12 cellular contexts compared by ENCODE assay signal in the genomic region with DNA sequence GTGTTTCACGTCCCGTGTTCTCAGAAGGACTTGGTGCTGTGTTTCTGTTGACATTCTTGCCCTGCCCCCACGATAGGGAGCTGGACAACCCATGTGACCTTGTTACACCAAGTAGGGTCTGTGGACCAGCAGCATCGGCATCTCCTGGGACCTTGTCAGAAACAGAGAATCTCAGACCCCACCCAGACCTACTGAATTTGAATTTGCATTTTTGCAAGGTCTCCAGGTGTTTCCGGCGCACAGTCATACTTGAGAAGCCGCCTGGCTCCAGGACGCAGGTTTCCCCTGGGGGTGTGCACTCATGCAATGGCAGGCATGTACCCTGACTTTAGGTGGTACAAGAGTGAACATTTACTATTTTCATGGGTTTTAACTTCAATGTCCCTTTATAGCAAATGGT.
A peak's percentile ranks its signal among the peaks of the same experiment; 100 is the strongest.
DNase-seq lines count a peak whose midpoint lies in the region; ATAC-seq, FAIRE-seq and TF ChIP-seq lines count a peak whose summit lies in the region.
"Had no signal": no experiment of that assay in that cellular context is flagged by ENCODE, and none has a peak within 500 bp of the region (broad histone marks: within the 10 kb centered on the region; RNA-seq: fewer than 3 reads in every experiment).

No MANE protein-coding gene starts in this region.

- H3K4me3 ChIP-seq in GM12864 (ENCODE audit: low read depth, low read length) (no peak overlapping the region), MM.1S (ENCODE audit: low read length) (peak overlapping the region; percentile 33; the same call in 1 of the 2 replicates), ovary (no peak overlapping the region)

- H3K79me2 ChIP-seq in MM.1S (ENCODE audit: low read length): no peaks in the 10 kb centered on the region

- peak overlapping the region; percentile 69 for H3K4me2 ChIP-seq in MM.1S (ENCODE audit: low read depth, low read length)

- H3K9me3 ChIP-seq in MM.1S (replicated peaks; ENCODE audit: insufficient read depth, low read length) (no peaks in the 10 kb centered on the region), ovary (no peaks in the 10 kb centered on the region)
- H3K9me3 ChIP-seq in CD4-positive, alpha-beta T cell (ENCODE audit: control insufficient read depth, low read length): no peaks in the 10 kb centered on the region

- H4K20me1 ChIP-seq in MM.1S (ENCODE audit: insufficient read depth, low read length): no peaks in the 10 kb centered on the region

- FAIRE-seq in H54 (lab: Jason Lieb, UNC): no peak
- FAIRE-seq: bronchial epithelial cell had no signal

- peaks cover 3% of the 10 kb centered on the region for H3K9me3 Mint-ChIP-seq in CD4-positive, alpha-beta T cell
- H3K9me3 Mint-ChIP-seq: stimulated activated naive CD8-positive, alpha-beta T cell treated with anti-CD3 and anti-CD28 coated beads, Interleukin-15, Interleukin-2, amounts not matched to agents 100 ng/mL and 50 ng/mL, for 24 hours had no signal

- intact Hi-C loops in CD4-positive, alpha-beta T cell (cut with DNase I, micrococcal nuclease): no loop called here
- intact Hi-C loops in ovary (cut with DNase I): no loop called here

- peak overlapping the region; percentile 59 for H3K9ac ChIP-seq in MM.1S (ENCODE audit: low read length)

- ATAC-seq in GM19351 (IDR thresholded peaks at IDR 0.05; ENCODE audit: unreplicated experiment) (peak; percentile 89), HG02884 (IDR thresholded peaks at IDR 0.05; ENCODE audit: unreplicated experiment) (peak; percentile 75)
- no peak for ATAC-seq in CD4-positive, alpha-beta T cell (ENCODE audit: poor library complexity)

- CTCF ChIA-PET in CD4-positive, alpha-beta T cell (lab: Charles Lee): no interaction called here

- H3K4me1 ChIP-seq in MM.1S (ENCODE audit: low read length): peaks cover 39% of the 10 kb centered on the region
- H3K4me1 ChIP-seq in ovary (ENCODE audit: insufficient read depth): no peaks in the 10 kb centered on the region

- no peak for TF ChIP-seq EP300 in ovary (IDR thresholded peaks at IDR 0.05)

- no peak overlapping the region for H3K27ac Mint-ChIP-seq in CD4-positive, alpha-beta T cell
- H3K27ac Mint-ChIP-seq: stimulated activated naive CD8-positive, alpha-beta T cell treated with anti-CD3 and anti-CD28 coated beads, Interleukin-15, Interleukin-2, amounts not matched to agents 100 ng/mL and 50 ng/mL, for 24 hours had no signal

- H3K27me3 Mint-ChIP-seq in CD4-positive, alpha-beta T cell: peaks cover 36% of the 10 kb centered on the region

- WGBS in ovary, 3 donors: 75 to 88% (median 79%) methylated on average over 8 of the region's 8 CpGs

- H3K4me1 Mint-ChIP-seq in CD4-positive, alpha-beta T cell (ENCODE audit: low read depth): no peaks in the 10 kb centered on the region

- peaks cover 28% of the 10 kb centered on the region for H3F3A ChIP-seq in MM.1S (ENCODE audit: insufficient read depth, low read length)

- H3K4me3 Mint-ChIP-seq in CD4-positive, alpha-beta T cell: no peak overlapping the region
- H3K4me3 Mint-ChIP-seq: stimulated activated naive CD8-positive, alpha-beta T cell treated with anti-CD3 and anti-CD28 coated beads, Interleukin-15, Interleukin-2, amounts not matched to agents 100 ng/mL and 50 ng/mL, for 24 hours had no signal

- TF ChIP-seq CTCF in GM12864 (IDR thresholded peaks at IDR 0.05; ENCODE audit: low read depth, low read length, missing control alignments) (no peak), MM.1S (IDR thresholded peaks at IDR 0.05; ENCODE audit: low read length) (no peak), ovary (IDR thresholded peaks at IDR 0.05) (no peak)
- no peak for TF ChIP-seq CTCF in CD4-positive, alpha-beta T cell (IDR thresholded peaks at IDR 0.05)

- POLR2A ChIA-PET in CD4-positive, alpha-beta T cell (lab: Charles Lee): no interaction called here

- H3K9me2 ChIP-seq in MM.1S (replicated peaks; ENCODE audit: insufficient read depth, low read length): no peaks in the 10 kb centered on the region

- peak; percentile 98 for DNase-seq in GM12864 (ENCODE audit: low read depth)
- peak; percentile 97 for DNase-seq in MM.1S
- no peak for DNase-seq in CD4-positive, alpha-beta T cell
- DNase-seq in stimulated activated naive CD4-positive, alpha-beta T cell treated with Interleukin-2 at 50 U/mL for 16 hours (lab: John Stamatoyannopoulos, UW): no peak
- DNase-seq in H54 (ENCODE audit: insufficient read length, low spot score): no peak
- DNase-seq in ovary: no peak
- DNase-seq: GOT3, NCI-H187 had no signal

- no peaks in the 10 kb centered on the region for H3K27me3 ChIP-seq in MM.1S (replicated peaks; ENCODE audit: insufficient read depth, low read length)
- peaks cover 17% of the 10 kb centered on the region for H3K27me3 ChIP-seq in CD4-positive, alpha-beta T cell (ENCODE audit: control insufficient read depth, insufficient read depth, low read length)
- no peaks in the 10 kb centered on the region for H3K27me3 ChIP-seq in ovary

- H3K27ac ChIP-seq in MM.1S (ENCODE audit: low read length) (peak overlapping the region; percentile 93), ovary (no peak overlapping the region)
- H3K27ac ChIP-seq in CD4-positive, alpha-beta T cell (ENCODE audit: low read depth, low read length): no peak overlapping the region

- no peaks in the 10 kb centered on the region for H3K36me3 ChIP-seq in MM.1S (replicated peaks; ENCODE audit: insufficient read depth, low read length)
- no peaks in the 10 kb centered on the region for H3K36me3 ChIP-seq in ovary

- H3K36me3 Mint-ChIP-seq in CD4-positive, alpha-beta T cell (ENCODE audit: low read depth): no peaks in the 10 kb centered on the region

- peak overlapping the region; percentile 48; the same call in 1 of the 2 replicates for H2AFZ ChIP-seq in MM.1S (ENCODE audit: low read length)

- TF ChIP-seq POLR2A in H54 (IDR thresholded peaks at IDR 0.05; ENCODE audit: low read depth, low read length) (no peak), ovary (IDR thresholded peaks at IDR 0.05) (no peak)

Comparison
In these comparisons a context has a peak if more than half of its experiments do, and no peak if none do; other contexts are left out.
1. DNase-seq: peak in GM12864 (single experiment) and MM.1S (single experiment); none in CD4-positive, alpha-beta T cell (0 of 10), stimulated activated naive CD4-positive, alpha-beta T cell treated with Interleukin-2 at 50 U/mL for 16 hours (single experiment), H54 (single experiment) and ovary (0 of 5).